27 cellular contexts compared by ENCODE assay signal in genomic region chr7:117970806-117971205, GRCh38.
"Had no signal": no experiment of that assay in that cellular context is flagged by ENCODE, and none has a peak within 500 bp of the region (broad histone marks: within the 10 kb centered on the region; RNA-seq: fewer than 3 reads in every experiment).

No MANE protein-coding gene starts in this region.

- H3K27me3 ChIP-seq: colonic mucosa, esophagus muscularis mucosa, foreskin keratinocyte, gastroesophageal sphincter, heart right ventricle, neutrophil, pancreas, right lobe of liver, suprapubic skin, transverse colon, vagina had no signal

- H3K4me1 ChIP-seq: colonic mucosa, esophagus muscularis mucosa, foreskin keratinocyte, gastroesophageal sphincter, heart right ventricle, lower lobe of right lung, pancreas, right lobe of liver, transverse colon, vagina had no signal

- DNase-seq: colonic mucosa; effector CD8-positive, alpha-beta T cell; endodermal cell; foreskin keratinocyte; glutamatergic neuron; heart right ventricle; hippocampal formation; left ventricle myocardium superior; lower lobe of right lung; natural killer cell; pancreas; right lobe of liver; stimulated activated CD4-positive, alpha-beta T cell treated with anti-CD3 and anti-CD28 coated beads, Interleukin-12 subunit alpha, Interleukin-12 subunit beta, amount 100 ng/mL, for 4 hours; stimulated activated CD4-positive, alpha-beta T cell treated with anti-CD3 and anti-CD28 coated beads, Interleukin-1b, Interleukin-23, amount 100 ng/mL, for 48 hours; stimulated activated CD4-positive, alpha-beta T cell treated with anti-CD3 and anti-CD28 coated beads, Interleukin-4, amount 100 ng/mL, for 1 hour; stimulated activated CD8-positive, alpha-beta memory T cell treated with anti-CD3 and anti-CD28 coated beads, Interleukin-4, amount 100 ng/mL, for 48 hours; stimulated activated naive CD4-positive, alpha-beta T cell; stimulated activated naive CD8-positive, alpha-beta T cell treated with anti-CD3 and anti-CD28 coated beads, Interleukin-15, amount 100 ng/mL, for 72 hours; transverse colon had no signal

- H3K9me3 ChIP-seq: colonic mucosa, esophagus muscularis mucosa, gastroesophageal sphincter, lower lobe of right lung, neutrophil, pancreas, right lobe of liver, suprapubic skin, transverse colon, vagina had no signal

- FAIRE-seq: islet of Langerhans, pancreas had no signal

- H3K36me3 ChIP-seq: colonic mucosa, esophagus muscularis mucosa, gastroesophageal sphincter, heart right ventricle, lower lobe of right lung, neutrophil, pancreas, right lobe of liver, suprapubic skin, transverse colon, vagina had no signal

- ATAC-seq: foreskin keratinocyte; gastroesophageal sphincter; heart right ventricle; left ventricle myocardium superior; lower lobe of right lung; natural killer cell; pancreas; right lobe of liver; stimulated activated naive CD8-positive, alpha-beta T cell treated with anti-CD3 and anti-CD28 coated beads, Interleukin-15, amount 100 ng/mL, for 72 hours had no signal

- H3K4me3 ChIP-seq: colonic mucosa, esophagus muscularis mucosa, gastroesophageal sphincter, heart right ventricle, lower lobe of right lung, pancreas, right lobe of liver, smooth muscle cell, suprapubic skin, transverse colon, vagina had no signal

- H3K27ac ChIP-seq: colonic mucosa, epithelial cell of prostate, esophagus muscularis mucosa, foreskin keratinocyte, gastroesophageal sphincter, heart right ventricle, lower lobe of right lung, neutrophil, pancreas, right lobe of liver, suprapubic skin, transverse colon, vagina had no signal
